ENCODE assay signal across 1 cellular context in the genomic region with DNA sequence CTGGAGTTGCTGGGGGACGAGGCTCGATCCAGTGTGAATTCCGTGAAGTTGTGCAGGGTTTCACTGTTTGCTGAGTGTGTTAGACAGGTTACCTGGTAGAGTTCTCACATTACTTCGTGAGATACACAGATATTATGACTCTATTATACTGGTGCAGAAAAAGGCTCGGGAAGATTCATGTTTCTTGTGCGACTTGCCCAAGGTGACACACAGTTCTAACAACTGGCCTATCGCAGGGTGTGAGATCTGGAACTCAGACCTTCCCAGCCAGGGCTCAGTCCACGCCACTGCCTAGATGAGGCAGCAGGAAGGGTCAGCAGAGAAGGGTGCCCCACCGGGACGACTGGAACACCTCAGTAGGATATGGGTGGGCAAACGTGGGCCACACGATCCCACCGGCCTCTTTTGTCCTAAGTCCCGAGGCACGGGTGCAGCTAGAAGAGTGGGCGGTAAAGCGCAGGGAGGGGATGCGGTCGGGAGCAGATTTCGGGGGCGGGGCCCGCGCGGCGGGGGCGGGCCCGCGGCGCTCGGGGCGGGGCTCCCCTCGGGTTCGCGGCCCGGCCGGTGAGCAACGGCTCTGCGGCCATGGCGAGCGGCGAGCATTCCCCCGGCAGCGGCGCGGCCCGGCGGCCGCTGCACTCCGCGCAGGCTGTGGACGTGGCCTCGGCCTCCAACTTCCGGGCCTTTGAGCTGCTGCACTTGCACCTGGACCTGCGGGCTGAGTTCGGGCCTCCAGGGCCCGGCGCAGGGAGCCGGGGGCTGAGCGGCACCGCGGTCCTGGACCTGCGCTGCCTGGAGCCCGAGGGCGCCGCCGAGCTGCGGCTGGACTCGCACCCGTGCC.
A peak's percentile ranks its signal among the peaks of the same experiment; 100 is the strongest.
TF ChIP-seq lines count a peak whose summit lies in the region.

A gene with protein sequence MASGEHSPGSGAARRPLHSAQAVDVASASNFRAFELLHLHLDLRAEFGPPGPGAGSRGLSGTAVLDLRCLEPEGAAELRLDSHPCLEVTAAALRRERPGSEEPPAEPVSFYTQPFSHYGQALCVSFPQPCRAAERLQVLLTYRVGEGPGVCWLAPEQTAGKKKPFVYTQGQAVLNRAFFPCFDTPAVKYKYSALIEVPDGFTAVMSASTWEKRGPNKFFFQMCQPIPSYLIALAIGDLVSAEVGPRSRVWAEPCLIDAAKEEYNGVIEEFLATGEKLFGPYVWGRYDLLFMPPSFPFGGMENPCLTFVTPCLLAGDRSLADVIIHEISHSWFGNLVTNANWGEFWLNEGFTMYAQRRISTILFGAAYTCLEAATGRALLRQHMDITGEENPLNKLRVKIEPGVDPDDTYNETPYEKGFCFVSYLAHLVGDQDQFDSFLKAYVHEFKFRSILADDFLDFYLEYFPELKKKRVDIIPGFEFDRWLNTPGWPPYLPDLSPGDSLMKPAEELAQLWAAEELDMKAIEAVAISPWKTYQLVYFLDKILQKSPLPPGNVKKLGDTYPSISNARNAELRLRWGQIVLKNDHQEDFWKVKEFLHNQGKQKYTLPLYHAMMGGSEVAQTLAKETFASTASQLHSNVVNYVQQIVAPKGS (plus strand): TSS at position 567 of the 841 bp plus-strand sequence. CDS start 19 bp downstream, at position 586.

TF ChIP-seq in K562, 482 proteins besides CTCF, POLR2A, EP300 and RAD21 (continues in another document):
- TF ChIP-seq, protein P1, sequence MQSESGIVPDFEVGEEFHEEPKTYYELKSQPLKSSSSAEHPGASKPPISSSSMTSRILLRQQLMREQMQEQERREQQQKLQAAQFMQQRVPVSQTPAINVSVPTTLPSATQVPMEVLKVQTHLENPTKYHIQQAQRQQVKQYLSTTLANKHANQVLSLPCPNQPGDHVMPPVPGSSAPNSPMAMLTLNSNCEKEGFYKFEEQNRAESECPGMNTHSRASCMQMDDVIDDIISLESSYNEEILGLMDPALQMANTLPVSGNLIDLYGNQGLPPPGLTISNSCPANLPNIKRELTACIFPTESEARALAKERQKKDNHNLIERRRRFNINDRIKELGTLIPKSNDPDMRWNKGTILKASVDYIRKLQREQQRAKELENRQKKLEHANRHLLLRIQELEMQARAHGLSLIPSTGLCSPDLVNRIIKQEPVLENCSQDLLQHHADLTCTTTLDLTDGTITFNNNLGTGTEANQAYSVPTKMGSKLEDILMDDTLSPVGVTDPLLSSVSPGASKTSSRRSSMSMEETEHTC (IDR thresholded peaks at IDR 0.05), result no peak
- TF ChIP-seq, protein P2, sequence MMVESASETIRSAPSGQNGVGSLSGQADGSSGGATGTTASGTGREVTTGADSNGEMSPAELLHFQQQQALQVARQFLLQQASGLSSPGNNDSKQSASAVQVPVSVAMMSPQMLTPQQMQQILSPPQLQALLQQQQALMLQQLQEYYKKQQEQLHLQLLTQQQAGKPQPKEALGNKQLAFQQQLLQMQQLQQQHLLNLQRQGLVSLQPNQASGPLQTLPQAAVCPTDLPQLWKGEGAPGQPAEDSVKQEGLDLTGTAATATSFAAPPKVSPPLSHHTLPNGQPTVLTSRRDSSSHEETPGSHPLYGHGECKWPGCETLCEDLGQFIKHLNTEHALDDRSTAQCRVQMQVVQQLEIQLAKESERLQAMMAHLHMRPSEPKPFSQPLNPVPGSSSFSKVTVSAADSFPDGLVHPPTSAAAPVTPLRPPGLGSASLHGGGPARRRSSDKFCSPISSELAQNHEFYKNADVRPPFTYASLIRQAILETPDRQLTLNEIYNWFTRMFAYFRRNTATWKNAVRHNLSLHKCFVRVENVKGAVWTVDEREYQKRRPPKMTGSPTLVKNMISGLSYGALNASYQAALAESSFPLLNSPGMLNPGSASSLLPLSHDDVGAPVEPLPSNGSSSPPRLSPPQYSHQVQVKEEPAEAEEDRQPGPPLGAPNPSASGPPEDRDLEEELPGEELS (CRISPR knock-in tag; IDR thresholded peaks at IDR 0.05; ENCODE audit: borderline replicate concordance), result no peak
- no peak for TF ChIP-seq CBFA2T3 (IDR thresholded peaks at IDR 0.05)
- TF ChIP-seq, protein P3, sequence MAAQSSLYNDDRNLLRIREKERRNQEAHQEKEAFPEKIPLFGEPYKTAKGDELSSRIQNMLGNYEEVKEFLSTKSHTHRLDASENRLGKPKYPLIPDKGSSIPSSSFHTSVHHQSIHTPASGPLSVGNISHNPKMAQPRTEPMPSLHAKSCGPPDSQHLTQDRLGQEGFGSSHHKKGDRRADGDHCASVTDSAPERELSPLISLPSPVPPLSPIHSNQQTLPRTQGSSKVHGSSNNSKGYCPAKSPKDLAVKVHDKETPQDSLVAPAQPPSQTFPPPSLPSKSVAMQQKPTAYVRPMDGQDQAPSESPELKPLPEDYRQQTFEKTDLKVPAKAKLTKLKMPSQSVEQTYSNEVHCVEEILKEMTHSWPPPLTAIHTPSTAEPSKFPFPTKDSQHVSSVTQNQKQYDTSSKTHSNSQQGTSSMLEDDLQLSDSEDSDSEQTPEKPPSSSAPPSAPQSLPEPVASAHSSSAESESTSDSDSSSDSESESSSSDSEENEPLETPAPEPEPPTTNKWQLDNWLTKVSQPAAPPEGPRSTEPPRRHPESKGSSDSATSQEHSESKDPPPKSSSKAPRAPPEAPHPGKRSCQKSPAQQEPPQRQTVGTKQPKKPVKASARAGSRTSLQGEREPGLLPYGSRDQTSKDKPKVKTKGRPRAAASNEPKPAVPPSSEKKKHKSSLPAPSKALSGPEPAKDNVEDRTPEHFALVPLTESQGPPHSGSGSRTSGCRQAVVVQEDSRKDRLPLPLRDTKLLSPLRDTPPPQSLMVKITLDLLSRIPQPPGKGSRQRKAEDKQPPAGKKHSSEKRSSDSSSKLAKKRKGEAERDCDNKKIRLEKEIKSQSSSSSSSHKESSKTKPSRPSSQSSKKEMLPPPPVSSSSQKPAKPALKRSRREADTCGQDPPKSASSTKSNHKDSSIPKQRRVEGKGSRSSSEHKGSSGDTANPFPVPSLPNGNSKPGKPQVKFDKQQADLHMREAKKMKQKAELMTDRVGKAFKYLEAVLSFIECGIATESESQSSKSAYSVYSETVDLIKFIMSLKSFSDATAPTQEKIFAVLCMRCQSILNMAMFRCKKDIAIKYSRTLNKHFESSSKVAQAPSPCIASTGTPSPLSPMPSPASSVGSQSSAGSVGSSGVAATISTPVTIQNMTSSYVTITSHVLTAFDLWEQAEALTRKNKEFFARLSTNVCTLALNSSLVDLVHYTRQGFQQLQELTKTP (IDR thresholded peaks at IDR 0.05; ENCODE audit: low read depth in 1 of 2, partially characterized antibody in 2 of 2), result no peak
- TF ChIP-seq, protein P4, sequence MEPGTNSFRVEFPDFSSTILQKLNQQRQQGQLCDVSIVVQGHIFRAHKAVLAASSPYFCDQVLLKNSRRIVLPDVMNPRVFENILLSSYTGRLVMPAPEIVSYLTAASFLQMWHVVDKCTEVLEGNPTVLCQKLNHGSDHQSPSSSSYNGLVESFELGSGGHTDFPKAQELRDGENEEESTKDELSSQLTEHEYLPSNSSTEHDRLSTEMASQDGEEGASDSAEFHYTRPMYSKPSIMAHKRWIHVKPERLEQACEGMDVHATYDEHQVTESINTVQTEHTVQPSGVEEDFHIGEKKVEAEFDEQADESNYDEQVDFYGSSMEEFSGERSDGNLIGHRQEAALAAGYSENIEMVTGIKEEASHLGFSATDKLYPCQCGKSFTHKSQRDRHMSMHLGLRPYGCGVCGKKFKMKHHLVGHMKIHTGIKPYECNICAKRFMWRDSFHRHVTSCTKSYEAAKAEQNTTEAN (CRISPR knock-in tag; IDR thresholded peaks at IDR 0.05), result no peak
- peak; percentile 57; the same call in 1 of the 2 replicates for TF ChIP-seq RB1 (IDR thresholded peaks at IDR 0.05; ENCODE audit: low read depth)
- TF ChIP-seq, protein P5, sequence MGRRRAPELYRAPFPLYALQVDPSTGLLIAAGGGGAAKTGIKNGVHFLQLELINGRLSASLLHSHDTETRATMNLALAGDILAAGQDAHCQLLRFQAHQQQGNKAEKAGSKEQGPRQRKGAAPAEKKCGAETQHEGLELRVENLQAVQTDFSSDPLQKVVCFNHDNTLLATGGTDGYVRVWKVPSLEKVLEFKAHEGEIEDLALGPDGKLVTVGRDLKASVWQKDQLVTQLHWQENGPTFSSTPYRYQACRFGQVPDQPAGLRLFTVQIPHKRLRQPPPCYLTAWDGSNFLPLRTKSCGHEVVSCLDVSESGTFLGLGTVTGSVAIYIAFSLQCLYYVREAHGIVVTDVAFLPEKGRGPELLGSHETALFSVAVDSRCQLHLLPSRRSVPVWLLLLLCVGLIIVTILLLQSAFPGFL (CRISPR knock-in tag; IDR thresholded peaks at IDR 0.05), result no peak
- TF ChIP-seq, protein P6, sequence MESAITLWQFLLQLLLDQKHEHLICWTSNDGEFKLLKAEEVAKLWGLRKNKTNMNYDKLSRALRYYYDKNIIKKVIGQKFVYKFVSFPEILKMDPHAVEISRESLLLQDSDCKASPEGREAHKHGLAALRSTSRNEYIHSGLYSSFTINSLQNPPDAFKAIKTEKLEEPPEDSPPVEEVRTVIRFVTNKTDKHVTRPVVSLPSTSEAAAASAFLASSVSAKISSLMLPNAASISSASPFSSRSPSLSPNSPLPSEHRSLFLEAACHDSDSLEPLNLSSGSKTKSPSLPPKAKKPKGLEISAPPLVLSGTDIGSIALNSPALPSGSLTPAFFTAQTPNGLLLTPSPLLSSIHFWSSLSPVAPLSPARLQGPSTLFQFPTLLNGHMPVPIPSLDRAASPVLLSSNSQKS (CRISPR knock-in tag; IDR thresholded peaks at IDR 0.05), result no peak
- TF ChIP-seq STAT5B (CRISPR knock-in tag; IDR thresholded peaks at IDR 0.05), result no peak
- TF ChIP-seq SMARCA4 (IDR thresholded peaks at IDR 0.05), result no peak
- TF ChIP-seq, protein P7, sequence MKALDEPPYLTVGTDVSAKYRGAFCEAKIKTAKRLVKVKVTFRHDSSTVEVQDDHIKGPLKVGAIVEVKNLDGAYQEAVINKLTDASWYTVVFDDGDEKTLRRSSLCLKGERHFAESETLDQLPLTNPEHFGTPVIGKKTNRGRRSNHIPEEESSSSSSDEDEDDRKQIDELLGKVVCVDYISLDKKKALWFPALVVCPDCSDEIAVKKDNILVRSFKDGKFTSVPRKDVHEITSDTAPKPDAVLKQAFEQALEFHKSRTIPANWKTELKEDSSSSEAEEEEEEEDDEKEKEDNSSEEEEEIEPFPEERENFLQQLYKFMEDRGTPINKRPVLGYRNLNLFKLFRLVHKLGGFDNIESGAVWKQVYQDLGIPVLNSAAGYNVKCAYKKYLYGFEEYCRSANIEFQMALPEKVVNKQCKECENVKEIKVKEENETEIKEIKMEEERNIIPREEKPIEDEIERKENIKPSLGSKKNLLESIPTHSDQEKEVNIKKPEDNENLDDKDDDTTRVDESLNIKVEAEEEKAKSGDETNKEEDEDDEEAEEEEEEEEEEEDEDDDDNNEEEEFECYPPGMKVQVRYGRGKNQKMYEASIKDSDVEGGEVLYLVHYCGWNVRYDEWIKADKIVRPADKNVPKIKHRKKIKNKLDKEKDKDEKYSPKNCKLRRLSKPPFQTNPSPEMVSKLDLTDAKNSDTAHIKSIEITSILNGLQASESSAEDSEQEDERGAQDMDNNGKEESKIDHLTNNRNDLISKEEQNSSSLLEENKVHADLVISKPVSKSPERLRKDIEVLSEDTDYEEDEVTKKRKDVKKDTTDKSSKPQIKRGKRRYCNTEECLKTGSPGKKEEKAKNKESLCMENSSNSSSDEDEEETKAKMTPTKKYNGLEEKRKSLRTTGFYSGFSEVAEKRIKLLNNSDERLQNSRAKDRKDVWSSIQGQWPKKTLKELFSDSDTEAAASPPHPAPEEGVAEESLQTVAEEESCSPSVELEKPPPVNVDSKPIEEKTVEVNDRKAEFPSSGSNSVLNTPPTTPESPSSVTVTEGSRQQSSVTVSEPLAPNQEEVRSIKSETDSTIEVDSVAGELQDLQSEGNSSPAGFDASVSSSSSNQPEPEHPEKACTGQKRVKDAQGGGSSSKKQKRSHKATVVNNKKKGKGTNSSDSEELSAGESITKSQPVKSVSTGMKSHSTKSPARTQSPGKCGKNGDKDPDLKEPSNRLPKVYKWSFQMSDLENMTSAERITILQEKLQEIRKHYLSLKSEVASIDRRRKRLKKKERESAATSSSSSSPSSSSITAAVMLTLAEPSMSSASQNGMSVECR (CRISPR knock-in tag; IDR thresholded peaks at IDR 0.05), result no peak; the same call in 1 of the 2 replicates
- TF ChIP-seq, protein P8, sequence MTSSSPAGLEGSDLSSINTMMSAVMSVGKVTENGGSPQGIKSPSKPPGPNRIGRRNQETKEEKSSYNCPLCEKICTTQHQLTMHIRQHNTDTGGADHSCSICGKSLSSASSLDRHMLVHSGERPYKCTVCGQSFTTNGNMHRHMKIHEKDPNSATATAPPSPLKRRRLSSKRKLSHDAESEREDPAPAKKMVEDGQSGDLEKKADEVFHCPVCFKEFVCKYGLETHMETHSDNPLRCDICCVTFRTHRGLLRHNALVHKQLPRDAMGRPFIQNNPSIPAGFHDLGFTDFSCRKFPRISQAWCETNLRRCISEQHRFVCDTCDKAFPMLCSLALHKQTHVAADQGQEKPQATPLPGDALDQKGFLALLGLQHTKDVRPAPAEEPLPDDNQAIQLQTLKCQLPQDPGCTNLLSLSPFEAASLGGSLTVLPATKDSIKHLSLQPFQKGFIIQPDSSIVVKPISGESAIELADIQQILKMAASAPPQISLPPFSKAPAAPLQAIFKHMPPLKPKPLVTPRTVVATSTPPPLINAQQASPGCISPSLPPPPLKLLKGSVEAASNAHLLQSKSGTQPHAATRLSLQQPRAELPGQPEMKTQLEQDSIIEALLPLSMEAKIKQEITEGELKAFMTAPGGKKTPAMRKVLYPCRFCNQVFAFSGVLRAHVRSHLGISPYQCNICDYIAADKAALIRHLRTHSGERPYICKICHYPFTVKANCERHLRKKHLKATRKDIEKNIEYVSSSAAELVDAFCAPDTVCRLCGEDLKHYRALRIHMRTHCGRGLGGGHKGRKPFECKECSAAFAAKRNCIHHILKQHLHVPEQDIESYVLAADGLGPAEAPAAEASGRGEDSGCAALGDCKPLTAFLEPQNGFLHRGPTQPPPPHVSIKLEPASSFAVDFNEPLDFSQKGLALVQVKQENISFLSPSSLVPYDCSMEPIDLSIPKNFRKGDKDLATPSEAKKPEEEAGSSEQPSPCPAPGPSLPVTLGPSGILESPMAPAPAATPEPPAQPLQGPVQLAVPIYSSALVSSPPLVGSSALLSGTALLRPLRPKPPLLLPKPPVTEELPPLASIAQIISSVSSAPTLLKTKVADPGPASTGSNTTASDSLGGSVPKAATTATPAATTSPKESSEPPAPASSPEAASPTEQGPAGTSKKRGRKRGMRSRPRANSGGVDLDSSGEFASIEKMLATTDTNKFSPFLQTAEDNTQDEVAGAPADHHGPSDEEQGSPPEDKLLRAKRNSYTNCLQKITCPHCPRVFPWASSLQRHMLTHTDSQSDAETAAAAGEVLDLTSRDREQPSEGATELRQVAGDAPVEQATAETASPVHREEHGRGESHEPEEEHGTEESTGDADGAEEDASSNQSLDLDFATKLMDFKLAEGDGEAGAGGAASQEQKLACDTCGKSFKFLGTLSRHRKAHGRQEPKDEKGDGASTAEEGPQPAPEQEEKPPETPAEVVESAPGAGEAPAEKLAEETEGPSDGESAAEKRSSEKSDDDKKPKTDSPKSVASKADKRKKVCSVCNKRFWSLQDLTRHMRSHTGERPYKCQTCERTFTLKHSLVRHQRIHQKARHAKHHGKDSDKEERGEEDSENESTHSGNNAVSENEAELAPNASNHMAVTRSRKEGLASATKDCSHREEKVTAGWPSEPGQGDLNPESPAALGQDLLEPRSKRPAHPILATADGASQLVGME (CRISPR knock-in tag; IDR thresholded peaks at IDR 0.05), result no peak
- peak; percentile 35; the same call in 1 of the 2 replicates for TF ChIP-seq HNRNPL (IDR thresholded peaks at IDR 0.05; ENCODE audit: low read depth, low read length)
- TF ChIP-seq NONO (IDR thresholded peaks at IDR 0.05; ENCODE audit: low read depth in 2 of 2, low read length in 1 of 2), result peak; percentile 55 to 93; a peak in 3 of 4 replicates
